10 cellular contexts compared by ENCODE assay signal in genomic region chr6:137102050-137102848, GRCh38. TPM values are rescaled to one million over a fixed set of nuclear protein-coding genes. Genes with fewer than 3 reads are reported as not detected.
DNase-seq lines count a peak whose midpoint lies in the region; ATAC-seq and TF ChIP-seq lines count a peak whose summit lies in the region.
"Had no signal": no experiment of that assay in that cellular context is flagged by ENCODE, and none has a peak within 500 bp of the region (broad histone marks: within the 10 kb centered on the region; RNA-seq: fewer than 3 reads in every experiment).

No MANE protein-coding gene starts in this region.

- peak overlapping the region; percentile 3 for H3K4me3 Mint-ChIP-seq in activated naive CD8-positive, alpha-beta T cell treated with anti-CD3 and anti-CD28 coated beads, Interleukin-2, amount 10 ng/mL, durations not matched to agents 7 days and 5 days

- 90 to 94% (median 93%) methylated on average over 3 of the region's 3 CpGs for WGBS in adrenal gland, 4 donors

- intact Hi-C loops in adrenal gland (cut with DNase I), result loop anchor here in 1 of 2 donors (10.0 kb wide), 1 partner anchor 163 kb away; no protein-coding TSS in a partner anchor

- H3K4me3 ChIP-seq in DND-41 (ENCODE audit: low read depth in 1 of 2, low read length in 2 of 2), result no peak overlapping the region
- H3K4me3 ChIP-seq in adrenal gland, result no peak overlapping the region
- H3K4me3 ChIP-seq in effector memory CD4-positive, alpha-beta T cell (ENCODE audit: insufficient read depth, low read depth, low read length, poor library complexity, severe bottlenecking), result no peak overlapping the region

- no peak overlapping the region for H2AFZ ChIP-seq in DND-41 (ENCODE audit: low read depth, low read length)

- H3K9me3 ChIP-seq in DND-41 (ENCODE audit: insufficient read depth, low read length, severe bottlenecking), result peaks cover 3% of the 10 kb centered on the region
- H3K9me3 ChIP-seq in adrenal gland (replicated peaks in 1 of 3), result no peaks in the 10 kb centered on the region
- H3K9me3 ChIP-seq in effector memory CD4-positive, alpha-beta T cell (ENCODE audit: control insufficient read depth, low read length), result no peaks in the 10 kb centered on the region

- H3K9ac ChIP-seq in DND-41 (ENCODE audit: low read depth, low read length), result peak overlapping the region; percentile 8; the same call in 1 of the 2 replicates

- H4K20me1 ChIP-seq in DND-41 (ENCODE audit: insufficient read depth, low read length), result no peaks in the 10 kb centered on the region

- H3K4me1 ChIP-seq in DND-41 (ENCODE audit: insufficient read depth, low read length) (peaks cover 58% of the 10 kb centered on the region), adrenal gland (replicated peaks in 1 of 2) (no peaks in the 10 kb centered on the region)
- H3K4me1 ChIP-seq in effector memory CD4-positive, alpha-beta T cell (ENCODE audit: control insufficient read depth, insufficient read depth, low read length, poor library complexity, severe bottlenecking), result peaks cover 7% of the 10 kb centered on the region

- no peaks in the 10 kb centered on the region for H3K27me3 ChIP-seq in DND-41 (ENCODE audit: insufficient read depth, low read length, poor library complexity)
- no peaks in the 10 kb centered on the region for H3K27me3 ChIP-seq in adrenal gland
- no peaks in the 10 kb centered on the region for H3K27me3 ChIP-seq in effector memory CD4-positive, alpha-beta T cell (replicated peaks; ENCODE audit: control insufficient read depth, insufficient read depth, low read length, poor library complexity, severe bottlenecking)

- TF ChIP-seq CTCF in DND-41 (IDR thresholded peaks at IDR 0.05; ENCODE audit: borderline replicate concordance, extremely low read depth, low read length, poor library complexity, severe bottlenecking) (no peak), adrenal gland (IDR thresholded peaks at IDR 0.05) (no peak)

- POLR2A ChIA-PET in activated naive CD8-positive, alpha-beta T cell treated with anti-CD3 and anti-CD28 coated beads, Interleukin-2, amount 10 ng/mL, durations not matched to agents 7 days and 5 days (lab: Charles Lee), result interaction anchor here (1.6 kb wide), 1 partner anchor 118 kb away, joined by 4 read pairs; no protein-coding TSS in a partner anchor

- H3K4me1 Mint-ChIP-seq in activated naive CD8-positive, alpha-beta T cell treated with anti-CD3 and anti-CD28 coated beads, Interleukin-2, amount 10 ng/mL, durations not matched to agents 7 days and 5 days, result peaks cover 31% of the 10 kb centered on the region

- ATAC-seq in DND-41 (ENCODE audit: insufficient read depth, low read depth) (no peak), GM19395 (IDR thresholded peaks at IDR 0.05; ENCODE audit: unreplicated experiment) (peak; percentile 23), HG03066 (IDR thresholded peaks at IDR 0.05; ENCODE audit: low read depth, unreplicated experiment) (peak; percentile 11), GM18858 (IDR thresholded peaks at IDR 0.05; ENCODE audit: unreplicated experiment) (no peak)
- no peak for ATAC-seq in activated naive CD8-positive, alpha-beta T cell treated with anti-CD3 and anti-CD28 coated beads, Interleukin-2, amount 10 ng/mL, durations not matched to agents 7 days and 5 days (ENCODE audit: low read depth)

- H3K9me3 Mint-ChIP-seq in activated naive CD8-positive, alpha-beta T cell treated with anti-CD3 and anti-CD28 coated beads, Interleukin-2, amount 10 ng/mL, durations not matched to agents 7 days and 5 days, result peaks cover 5% of the 10 kb centered on the region

- peaks cover 4% of the 10 kb centered on the region for H3K27me3 Mint-ChIP-seq in activated naive CD8-positive, alpha-beta T cell treated with anti-CD3 and anti-CD28 coated beads, Interleukin-2, amount 10 ng/mL, durations not matched to agents 7 days and 5 days

- 0 out of 2 replicates have a peak overlapping the region, but pooled peaks have one; percentile 5 for H3K4me2 ChIP-seq in DND-41 (ENCODE audit: insufficient read depth, low read length)

- TF ChIP-seq POLR2A in adrenal gland (IDR thresholded peaks at IDR 0.05), result no peak

- H3K36me3 Mint-ChIP-seq in activated naive CD8-positive, alpha-beta T cell treated with anti-CD3 and anti-CD28 coated beads, Interleukin-2, amount 10 ng/mL, durations not matched to agents 7 days and 5 days, result peaks cover 12% of the 10 kb centered on the region

- H3K79me2 ChIP-seq in DND-41 (ENCODE audit: insufficient read depth, low read length), result no peaks in the 10 kb centered on the region

- DNase-seq in DND-41 (no peak), adrenal gland (no peak), islet precursor cell (no peak)
- no peak for DNase-seq in activated naive CD8-positive, alpha-beta T cell treated with anti-CD3 and anti-CD28 coated beads, Interleukin-2, amount 10 ng/mL, durations not matched to agents 7 days and 5 days
- DNase-seq in effector memory CD4-positive, alpha-beta T cell, result no peak
- DNase-seq: NCI-H1048 had no signal

- H3K27ac Mint-ChIP-seq in activated naive CD8-positive, alpha-beta T cell treated with anti-CD3 and anti-CD28 coated beads, Interleukin-2, amount 10 ng/mL, durations not matched to agents 7 days and 5 days, result no peak overlapping the region

- H3K27ac ChIP-seq in DND-41 (ENCODE audit: low read length) (peak overlapping the region; percentile 72), adrenal gland (no peak overlapping the region)
- H3K27ac ChIP-seq in effector memory CD4-positive, alpha-beta T cell (ENCODE audit: insufficient read depth, low read length, poor library complexity, severe bottlenecking), result no peak overlapping the region
- H3K27ac ChIP-seq: C4-2B had no signal

- H3K36me3 ChIP-seq in DND-41 (ENCODE audit: insufficient read depth, low read length) (no peaks in the 10 kb centered on the region), adrenal gland (replicated peaks in 1 of 2) (no peaks in the 10 kb centered on the region)
- H3K36me3 ChIP-seq in effector memory CD4-positive, alpha-beta T cell (ENCODE audit: control insufficient read depth, insufficient read depth, low read length), result no peaks in the 10 kb centered on the region

RNA-seq across cellular contexts. Expression of gene IL20RA, which starts 57.5 kb away (rescaled TPM):
- not detected for total RNA-seq in activated naive CD8-positive, alpha-beta T cell treated with anti-CD3 and anti-CD28 coated beads, Interleukin-2, amount 10 ng/mL, durations not matched to agents 7 days and 5 days
- 10 to 100 TPM in 7 of 8 donors, 1 to 10 TPM in 1; 8.8 to 23.5 (median 17.9) TPM for total RNA-seq in adrenal gland
- 1 to 10 TPM; 6.6 to 8.2 (median 8.1) TPM for polyA plus RNA-seq in adrenal gland

Comparison
In these comparisons a context has a peak if more than half of its experiments do, and no peak if none do; other contexts are left out.
1. ATAC-seq: peak in GM19395 (single experiment) and HG03066 (single experiment); none in DND-41 (single experiment), activated naive CD8-positive, alpha-beta T cell treated with anti-CD3 and anti-CD28 coated beads, Interleukin-2, amount 10 ng/mL, durations not matched to agents 7 days and 5 days (single experiment) and GM18858 (single experiment).
2. RNA of gene IL20RA, which starts 57.5 kb away (total RNA-seq): 8.8 to 23.5 TPM in adrenal gland; not detected in activated naive CD8-positive, alpha-beta T cell treated with anti-CD3 and anti-CD28 coated beads, Interleukin-2, amount 10 ng/mL, durations not matched to agents 7 days and 5 days; every median in the first group is over 4 times any median in the second.